Comparison of ENCODE assay signal across 24 cellular contexts in genomic region chr13:30156270-30156669, GRCh38.
DNase-seq lines count a peak whose midpoint lies in the region; ATAC-seq lines count a peak whose summit lies in the region.
"Had no signal": no experiment of that assay in that cellular context is flagged by ENCODE, and none has a peak within 500 bp of the region (broad histone marks: within the 10 kb centered on the region; RNA-seq: fewer than 3 reads in every experiment).

No MANE protein-coding gene starts in this region.

- H3K4me1 Mint-ChIP-seq in IgD-negative memory B cell = peaks cover 46 to 64% (median 55%) of the 10 kb centered on the region in 3 donors
- peaks cover 83% of the 10 kb centered on the region for H3K4me1 Mint-ChIP-seq in central memory CD8-positive, alpha-beta T cell
- peaks cover 84% of the 10 kb centered on the region for H3K4me1 Mint-ChIP-seq in stimulated activated effector memory CD8-positive, alpha-beta T cell treated with anti-CD3 and anti-CD28 coated beads, Interleukin-12 subunit alpha, Interleukin-12 subunit beta, amount 100 ng/mL, for 72 hours
- H3K4me1 Mint-ChIP-seq in activated CD8-positive, alpha-beta memory T cell treated with anti-CD3 and anti-CD28 coated beads, Interleukin-2, amount 10 ng/mL, durations not matched to agents 7 days and 5 days = peaks cover 49% of the 10 kb centered on the region

- peak overlapping the region; percentile 8 to 90 (median 77) for H3K27ac Mint-ChIP-seq in IgD-negative memory B cell
- peak overlapping the region; percentile 92 for H3K27ac Mint-ChIP-seq in central memory CD8-positive, alpha-beta T cell (ENCODE audit: low read depth)
- peak overlapping the region; percentile 94 for H3K27ac Mint-ChIP-seq in stimulated activated effector memory CD8-positive, alpha-beta T cell treated with anti-CD3 and anti-CD28 coated beads, Interleukin-12 subunit alpha, Interleukin-12 subunit beta, amount 100 ng/mL, for 72 hours
- H3K27ac Mint-ChIP-seq in activated CD8-positive, alpha-beta memory T cell treated with anti-CD3 and anti-CD28 coated beads, Interleukin-2, amount 10 ng/mL, durations not matched to agents 7 days and 5 days = no peak overlapping the region
- H3K27ac Mint-ChIP-seq: activated naive CD8-positive, alpha-beta T cell treated with anti-CD3 and anti-CD28 coated beads, Interleukin-2, amount 10 ng/mL, durations not matched to agents 7 days and 5 days; HFFc6 had no signal

- DNase-seq in Daoy (ENCODE audit: low read depth) = peak; percentile 41
- DNase-seq in central memory CD8-positive, alpha-beta T cell (ENCODE audit: low spot score in 2 of 2) = no peak
- DNase-seq in stimulated activated effector memory CD8-positive, alpha-beta T cell treated with anti-CD3 and anti-CD28 coated beads, Interleukin-12 subunit alpha, Interleukin-12 subunit beta, amount 100 ng/mL, for 72 hours (ENCODE audit: low spot score in 2 of 2) = no peak
- DNase-seq in NCI-H748 treated with DMSO at 0.1 percent for 48 hours (lab: John Stamatoyannopoulos, UW) = no peak
- DNase-seq in activated CD8-positive, alpha-beta memory T cell treated with anti-CD3 and anti-CD28 coated beads, Interleukin-2, amount 10 ng/mL, durations not matched to agents 7 days and 5 days = no peak
- DNase-seq: activated CD4-positive, alpha-beta T cell treated with anti-CD3 and anti-CD28 coated beads, Interleukin-2, amount 50 U/mL, for 48 hours; activated effector memory CD4-positive, alpha-beta T cell treated with anti-CD3 and anti-CD28 coated beads, Interleukin-2, amount 50 U/mL, for 16 hours; activated naive CD8-positive, alpha-beta T cell treated with anti-CD3 and anti-CD28 coated beads, Interleukin-2, amount 10 ng/mL, durations not matched to agents 7 days and 5 days; aorta; C1 segment of cervical spinal cord; DMS79 treated with DMSO at 0.1 percent for 48 hours; effector memory CD4-positive, alpha-beta T cell; head of caudate nucleus; HFFc6; kidney; NCI-H1048; NCI-H446; NCI-H774; psoas muscle; RPMI8226; stimulated activated CD4-positive, alpha-beta T cell treated with anti-CD3 and anti-CD28 coated beads, Interleukin-4, amount 100 ng/mL, for 24 hours had no signal

- H3K27me3 Mint-ChIP-seq in IgD-negative memory B cell = peaks cover 16% of the 10 kb centered on the region
- H3K27me3 Mint-ChIP-seq in central memory CD8-positive, alpha-beta T cell = no peaks in the 10 kb centered on the region
- H3K27me3 Mint-ChIP-seq in activated CD8-positive, alpha-beta memory T cell treated with anti-CD3 and anti-CD28 coated beads, Interleukin-2, amount 10 ng/mL, durations not matched to agents 7 days and 5 days = no peaks in the 10 kb centered on the region

- H3K4me3 Mint-ChIP-seq in IgD-negative memory B cell = peak overlapping the region in 3 of 4 donors; percentile 38 to 74 (median 39)
- H3K4me3 Mint-ChIP-seq in central memory CD8-positive, alpha-beta T cell = peak overlapping the region; percentile 65
- peak overlapping the region; percentile 54 for H3K4me3 Mint-ChIP-seq in stimulated activated effector memory CD8-positive, alpha-beta T cell treated with anti-CD3 and anti-CD28 coated beads, Interleukin-12 subunit alpha, Interleukin-12 subunit beta, amount 100 ng/mL, for 72 hours
- no peak overlapping the region for H3K4me3 Mint-ChIP-seq in activated CD8-positive, alpha-beta memory T cell treated with anti-CD3 and anti-CD28 coated beads, Interleukin-2, amount 10 ng/mL, durations not matched to agents 7 days and 5 days
- H3K4me3 Mint-ChIP-seq: activated naive CD8-positive, alpha-beta T cell treated with anti-CD3 and anti-CD28 coated beads, Interleukin-2, amount 10 ng/mL, durations not matched to agents 7 days and 5 days; HFFc6 had no signal

- no peaks in the 10 kb centered on the region for H3K36me3 Mint-ChIP-seq in IgD-negative memory B cell
- peaks cover 5% of the 10 kb centered on the region for H3K36me3 Mint-ChIP-seq in central memory CD8-positive, alpha-beta T cell (ENCODE audit: insufficient read depth)
- no peaks in the 10 kb centered on the region for H3K36me3 Mint-ChIP-seq in stimulated activated effector memory CD8-positive, alpha-beta T cell treated with anti-CD3 and anti-CD28 coated beads, Interleukin-12 subunit alpha, Interleukin-12 subunit beta, amount 100 ng/mL, for 72 hours
- H3K36me3 Mint-ChIP-seq in activated CD8-positive, alpha-beta memory T cell treated with anti-CD3 and anti-CD28 coated beads, Interleukin-2, amount 10 ng/mL, durations not matched to agents 7 days and 5 days = no peaks in the 10 kb centered on the region
- H3K36me3 Mint-ChIP-seq: activated naive CD8-positive, alpha-beta T cell treated with anti-CD3 and anti-CD28 coated beads, Interleukin-2, amount 10 ng/mL, durations not matched to agents 7 days and 5 days had no signal

- no peaks in the 10 kb centered on the region for H3K9me3 Mint-ChIP-seq in IgD-negative memory B cell
- H3K9me3 Mint-ChIP-seq in central memory CD8-positive, alpha-beta T cell = no peaks in the 10 kb centered on the region
- H3K9me3 Mint-ChIP-seq in stimulated activated effector memory CD8-positive, alpha-beta T cell treated with anti-CD3 and anti-CD28 coated beads, Interleukin-12 subunit alpha, Interleukin-12 subunit beta, amount 100 ng/mL, for 72 hours = no peaks in the 10 kb centered on the region
- no peaks in the 10 kb centered on the region for H3K9me3 Mint-ChIP-seq in activated CD8-positive, alpha-beta memory T cell treated with anti-CD3 and anti-CD28 coated beads, Interleukin-2, amount 10 ng/mL, durations not matched to agents 7 days and 5 days (ENCODE audit: low read depth)
- H3K9me3 Mint-ChIP-seq: activated naive CD8-positive, alpha-beta T cell treated with anti-CD3 and anti-CD28 coated beads, Interleukin-2, amount 10 ng/mL, durations not matched to agents 7 days and 5 days; HFFc6 had no signal

- ATAC-seq in central memory CD8-positive, alpha-beta T cell (replicated peaks; ENCODE audit: extremely low read depth, poor library complexity, severe bottlenecking) = no peak
- no peak for ATAC-seq in stimulated activated effector memory CD8-positive, alpha-beta T cell treated with anti-CD3 and anti-CD28 coated beads, Interleukin-12 subunit alpha, Interleukin-12 subunit beta, amount 100 ng/mL, for 72 hours
- ATAC-seq in HG02571 (IDR thresholded peaks at IDR 0.05; ENCODE audit: unreplicated experiment) = no peak
- ATAC-seq in activated CD8-positive, alpha-beta memory T cell treated with anti-CD3 and anti-CD28 coated beads, Interleukin-2, amount 10 ng/mL, durations not matched to agents 7 days and 5 days = no peak
- ATAC-seq: activated CD4-positive, CD25-positive, alpha-beta regulatory T cell treated with anti-CD3 and anti-CD28 coated beads, Interleukin-2, amount 50 U/mL, for 24 hours; psoas muscle had no signal

- CTCF ChIA-PET in activated CD8-positive, alpha-beta memory T cell treated with anti-CD3 and anti-CD28 coated beads, Interleukin-2, amount 10 ng/mL, durations not matched to agents 7 days and 5 days (lab: Charles Lee) = interaction anchor here (1.2 to 12.9 kb wide), 4 partner anchors 11 to 44 kb away, joined by 6 to 185 read pairs (median 36); no protein-coding TSS in a partner anchor
